In the genomic region with DNA sequence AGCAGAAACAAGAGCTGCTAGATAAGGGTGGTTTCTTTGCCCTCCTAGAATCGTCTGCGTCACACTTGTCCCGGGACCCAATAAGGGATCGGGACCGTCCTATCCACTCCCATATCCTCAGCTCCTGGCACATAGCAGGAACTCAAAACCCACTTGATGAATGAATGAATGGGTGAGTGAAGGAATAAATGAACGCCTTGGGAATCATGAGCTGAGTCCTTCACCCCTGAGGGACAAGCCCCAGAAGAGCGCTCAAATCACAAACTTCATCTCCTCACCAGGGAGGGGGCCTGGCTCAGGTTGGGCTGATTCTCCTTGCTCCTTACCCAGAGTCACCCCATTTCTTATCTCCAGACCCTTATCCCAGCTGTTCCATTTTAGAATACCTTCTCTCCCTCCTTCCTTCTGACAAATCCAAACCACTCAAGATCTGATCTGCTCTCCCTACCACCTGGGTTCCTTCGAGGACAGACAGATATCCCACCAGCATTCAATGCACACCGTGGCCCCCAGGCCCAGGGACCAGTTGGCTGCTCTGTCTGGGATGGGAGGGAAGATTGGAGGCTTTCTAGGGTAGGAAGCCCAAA, we compare ENCODE assay signal across 1 cellular context.
TF ChIP-seq lines count a peak whose summit lies in the region.

No MANE protein-coding gene starts in this region.

TF ChIP-seq in GM12878, 131 proteins besides CTCF, POLR2A, EP300 and RAD21:
- TF ChIP-seq IKZF2 (IDR thresholded peaks at IDR 0.05) (peak in 1 of 2 experiments; percentile 55; a peak in 2 of 4 replicates), SRF (IDR thresholded peaks at IDR 0.05; ENCODE audit: low read depth in 2 of 2, low read length in 2 of 2) (no peak), CBX3 (IDR thresholded peaks at IDR 0.05; ENCODE audit: borderline replicate concordance, low read depth) (no peak), ATF7 (IDR thresholded peaks at IDR 0.05; ENCODE audit: low read depth) (no peak), JUND (IDR thresholded peaks at IDR 0.05; ENCODE audit: low read depth, low read length) (no peak), BRCA1 (IDR thresholded peaks at IDR 0.05; ENCODE audit: low read depth, low read length) (no peak), NR2C1 (IDR thresholded peaks at IDR 0.05) (no peak), JUNB (IDR thresholded peaks at IDR 0.05) (no peak), RFX5 (IDR thresholded peaks at IDR 0.05; ENCODE audit: low read depth, low read length) (no peak), SMAD1 (IDR thresholded peaks at IDR 0.05; ENCODE audit: low read depth, partially characterized antibody) (no peak), ESRRA (IDR thresholded peaks at IDR 0.05; ENCODE audit: low read length) (no peak), RB1 (IDR thresholded peaks at IDR 0.05; ENCODE audit: borderline replicate concordance) (no peak), ZNF24 (IDR thresholded peaks at IDR 0.05) (peak; percentile 74), BMI1 (IDR thresholded peaks at IDR 0.05; ENCODE audit: borderline replicate concordance) (no peak), CBFB (IDR thresholded peaks at IDR 0.05; ENCODE audit: low read depth) (no peak)
- TF ChIP-seq, protein P1, sequence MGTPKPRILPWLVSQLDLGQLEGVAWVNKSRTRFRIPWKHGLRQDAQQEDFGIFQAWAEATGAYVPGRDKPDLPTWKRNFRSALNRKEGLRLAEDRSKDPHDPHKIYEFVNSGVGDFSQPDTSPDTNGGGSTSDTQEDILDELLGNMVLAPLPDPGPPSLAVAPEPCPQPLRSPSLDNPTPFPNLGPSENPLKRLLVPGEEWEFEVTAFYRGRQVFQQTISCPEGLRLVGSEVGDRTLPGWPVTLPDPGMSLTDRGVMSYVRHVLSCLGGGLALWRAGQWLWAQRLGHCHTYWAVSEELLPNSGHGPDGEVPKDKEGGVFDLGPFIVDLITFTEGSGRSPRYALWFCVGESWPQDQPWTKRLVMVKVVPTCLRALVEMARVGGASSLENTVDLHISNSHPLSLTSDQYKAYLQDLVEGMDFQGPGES (IDR thresholded peaks at IDR 0.05): no peak
- TF ChIP-seq, protein P2, sequence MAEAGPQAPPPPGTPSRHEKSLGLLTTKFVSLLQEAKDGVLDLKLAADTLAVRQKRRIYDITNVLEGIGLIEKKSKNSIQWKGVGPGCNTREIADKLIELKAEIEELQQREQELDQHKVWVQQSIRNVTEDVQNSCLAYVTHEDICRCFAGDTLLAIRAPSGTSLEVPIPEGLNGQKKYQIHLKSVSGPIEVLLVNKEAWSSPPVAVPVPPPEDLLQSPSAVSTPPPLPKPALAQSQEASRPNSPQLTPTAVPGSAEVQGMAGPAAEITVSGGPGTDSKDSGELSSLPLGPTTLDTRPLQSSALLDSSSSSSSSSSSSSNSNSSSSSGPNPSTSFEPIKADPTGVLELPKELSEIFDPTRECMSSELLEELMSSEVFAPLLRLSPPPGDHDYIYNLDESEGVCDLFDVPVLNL (IDR thresholded peaks at IDR 0.05; ENCODE audit: low read depth, low read length): no peak
- TF ChIP-seq, protein P3, sequence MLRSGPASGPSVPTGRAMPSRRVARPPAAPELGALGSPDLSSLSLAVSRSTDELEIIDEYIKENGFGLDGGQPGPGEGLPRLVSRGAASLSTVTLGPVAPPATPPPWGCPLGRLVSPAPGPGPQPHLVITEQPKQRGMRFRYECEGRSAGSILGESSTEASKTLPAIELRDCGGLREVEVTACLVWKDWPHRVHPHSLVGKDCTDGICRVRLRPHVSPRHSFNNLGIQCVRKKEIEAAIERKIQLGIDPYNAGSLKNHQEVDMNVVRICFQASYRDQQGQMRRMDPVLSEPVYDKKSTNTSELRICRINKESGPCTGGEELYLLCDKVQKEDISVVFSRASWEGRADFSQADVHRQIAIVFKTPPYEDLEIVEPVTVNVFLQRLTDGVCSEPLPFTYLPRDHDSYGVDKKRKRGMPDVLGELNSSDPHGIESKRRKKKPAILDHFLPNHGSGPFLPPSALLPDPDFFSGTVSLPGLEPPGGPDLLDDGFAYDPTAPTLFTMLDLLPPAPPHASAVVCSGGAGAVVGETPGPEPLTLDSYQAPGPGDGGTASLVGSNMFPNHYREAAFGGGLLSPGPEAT (IDR thresholded peaks at IDR 0.05; ENCODE audit: low read depth): 0 out of 2 replicates have a peak, but pooled peaks have one; percentile 18
- TF ChIP-seq, protein P4, sequence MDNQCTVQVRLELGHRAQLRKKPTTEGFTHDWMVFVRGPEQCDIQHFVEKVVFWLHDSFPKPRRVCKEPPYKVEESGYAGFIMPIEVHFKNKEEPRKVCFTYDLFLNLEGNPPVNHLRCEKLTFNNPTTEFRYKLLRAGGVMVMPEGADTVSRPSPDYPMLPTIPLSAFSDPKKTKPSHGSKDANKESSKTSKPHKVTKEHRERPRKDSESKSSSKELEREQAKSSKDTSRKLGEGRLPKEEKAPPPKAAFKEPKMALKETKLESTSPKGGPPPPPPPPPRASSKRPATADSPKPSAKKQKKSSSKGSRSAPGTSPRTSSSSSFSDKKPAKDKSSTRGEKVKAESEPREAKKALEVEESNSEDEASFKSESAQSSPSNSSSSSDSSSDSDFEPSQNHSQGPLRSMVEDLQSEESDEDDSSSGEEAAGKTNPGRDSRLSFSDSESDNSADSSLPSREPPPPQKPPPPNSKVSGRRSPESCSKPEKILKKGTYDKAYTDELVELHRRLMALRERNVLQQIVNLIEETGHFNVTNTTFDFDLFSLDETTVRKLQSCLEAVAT (IDR thresholded peaks at IDR 0.05): no peak
- TF ChIP-seq, protein P5, sequence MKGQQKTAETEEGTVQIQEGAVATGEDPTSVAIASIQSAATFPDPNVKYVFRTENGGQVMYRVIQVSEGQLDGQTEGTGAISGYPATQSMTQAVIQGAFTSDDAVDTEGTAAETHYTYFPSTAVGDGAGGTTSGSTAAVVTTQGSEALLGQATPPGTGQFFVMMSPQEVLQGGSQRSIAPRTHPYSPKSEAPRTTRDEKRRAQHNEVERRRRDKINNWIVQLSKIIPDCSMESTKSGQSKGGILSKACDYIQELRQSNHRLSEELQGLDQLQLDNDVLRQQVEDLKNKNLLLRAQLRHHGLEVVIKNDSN (IDR thresholded peaks at IDR 0.05; ENCODE audit: borderline replicate concordance, extremely low read length, insufficient read depth, low read depth, low read length): no peak
- TF ChIP-seq, protein P6, sequence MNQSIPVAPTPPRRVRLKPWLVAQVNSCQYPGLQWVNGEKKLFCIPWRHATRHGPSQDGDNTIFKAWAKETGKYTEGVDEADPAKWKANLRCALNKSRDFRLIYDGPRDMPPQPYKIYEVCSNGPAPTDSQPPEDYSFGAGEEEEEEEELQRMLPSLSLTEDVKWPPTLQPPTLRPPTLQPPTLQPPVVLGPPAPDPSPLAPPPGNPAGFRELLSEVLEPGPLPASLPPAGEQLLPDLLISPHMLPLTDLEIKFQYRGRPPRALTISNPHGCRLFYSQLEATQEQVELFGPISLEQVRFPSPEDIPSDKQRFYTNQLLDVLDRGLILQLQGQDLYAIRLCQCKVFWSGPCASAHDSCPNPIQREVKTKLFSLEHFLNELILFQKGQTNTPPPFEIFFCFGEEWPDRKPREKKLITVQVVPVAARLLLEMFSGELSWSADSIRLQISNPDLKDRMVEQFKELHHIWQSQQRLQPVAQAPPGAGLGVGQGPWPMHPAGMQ (IDR thresholded peaks at IDR 0.05; ENCODE audit: borderline replicate concordance): no peak
- TF ChIP-seq, protein P7, sequence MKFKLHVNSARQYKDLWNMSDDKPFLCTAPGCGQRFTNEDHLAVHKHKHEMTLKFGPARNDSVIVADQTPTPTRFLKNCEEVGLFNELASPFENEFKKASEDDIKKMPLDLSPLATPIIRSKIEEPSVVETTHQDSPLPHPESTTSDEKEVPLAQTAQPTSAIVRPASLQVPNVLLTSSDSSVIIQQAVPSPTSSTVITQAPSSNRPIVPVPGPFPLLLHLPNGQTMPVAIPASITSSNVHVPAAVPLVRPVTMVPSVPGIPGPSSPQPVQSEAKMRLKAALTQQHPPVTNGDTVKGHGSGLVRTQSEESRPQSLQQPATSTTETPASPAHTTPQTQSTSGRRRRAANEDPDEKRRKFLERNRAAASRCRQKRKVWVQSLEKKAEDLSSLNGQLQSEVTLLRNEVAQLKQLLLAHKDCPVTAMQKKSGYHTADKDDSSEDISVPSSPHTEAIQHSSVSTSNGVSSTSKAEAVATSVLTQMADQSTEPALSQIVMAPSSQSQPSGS (IDR thresholded peaks at IDR 0.05; ENCODE audit: low read length): no peak
- TF ChIP-seq, protein P8, sequence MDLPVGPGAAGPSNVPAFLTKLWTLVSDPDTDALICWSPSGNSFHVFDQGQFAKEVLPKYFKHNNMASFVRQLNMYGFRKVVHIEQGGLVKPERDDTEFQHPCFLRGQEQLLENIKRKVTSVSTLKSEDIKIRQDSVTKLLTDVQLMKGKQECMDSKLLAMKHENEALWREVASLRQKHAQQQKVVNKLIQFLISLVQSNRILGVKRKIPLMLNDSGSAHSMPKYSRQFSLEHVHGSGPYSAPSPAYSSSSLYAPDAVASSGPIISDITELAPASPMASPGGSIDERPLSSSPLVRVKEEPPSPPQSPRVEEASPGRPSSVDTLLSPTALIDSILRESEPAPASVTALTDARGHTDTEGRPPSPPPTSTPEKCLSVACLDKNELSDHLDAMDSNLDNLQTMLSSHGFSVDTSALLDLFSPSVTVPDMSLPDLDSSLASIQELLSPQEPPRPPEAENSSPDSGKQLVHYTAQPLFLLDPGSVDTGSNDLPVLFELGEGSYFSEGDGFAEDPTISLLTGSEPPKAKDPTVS (IDR thresholded peaks at IDR 0.05; ENCODE audit: low read depth, low read length): no peak
